In genomic region chrX:48937065-48937907, GRCh38 we compare ENCODE assay signal across 1 cellular context.
TF ChIP-seq lines count a peak whose summit lies in the region.

No MANE protein-coding gene starts in this region.

TF ChIP-seq in K562, 482 proteins besides CTCF, POLR2A, EP300 and RAD21 (continued from another document and continues in another):
- TF ChIP-seq ZNF609 (CRISPR knock-in tag; IDR thresholded peaks at IDR 0.05; ENCODE audit: borderline replicate concordance): no peak
- no peak for TF ChIP-seq PTTG1 (tag; IDR thresholded peaks at IDR 0.05; ENCODE audit: low read depth)
- TF ChIP-seq AFF4 (CRISPR knock-in tag; IDR thresholded peaks at IDR 0.05): peak; percentile 46
- TF ChIP-seq PHF20 (IDR thresholded peaks at IDR 0.05; ENCODE audit: partially characterized antibody): no peak
- no peak for TF ChIP-seq ELK3 (CRISPR knock-in tag; IDR thresholded peaks at IDR 0.05)
- no peak for TF ChIP-seq MCM7 (IDR thresholded peaks at IDR 0.05)
- no peak for TF ChIP-seq ZNF174 (CRISPR knock-in tag; IDR thresholded peaks at IDR 0.05)
- no peak for TF ChIP-seq AFF1 (IDR thresholded peaks at IDR 0.05; ENCODE audit: low read depth in 1 of 2, partially characterized antibody in 2 of 2)
- TF ChIP-seq PHF8 (IDR thresholded peaks at IDR 0.05; ENCODE audit: borderline replicate concordance, low read length): no peak
- peak; percentile 95 for TF ChIP-seq FOXK2 (conservative IDR thresholded peaks at IDR 0.05 in 1 of 2, IDR thresholded peaks at IDR 0.05 in 1 of 2; ENCODE audit: low read depth in 2 of 2)
- no peak; the same call in 1 of the 2 replicates for TF ChIP-seq MGA (IDR thresholded peaks at IDR 0.05)
- TF ChIP-seq NFATC3 (IDR thresholded peaks at IDR 0.05): no peak
- no peak for TF ChIP-seq HNRNPL (IDR thresholded peaks at IDR 0.05; ENCODE audit: low read depth, low read length)
- TF ChIP-seq KDM5B (IDR thresholded peaks at IDR 0.05; ENCODE audit: insufficient replicate concordance, low read depth, low read length): no peak
- TF ChIP-seq RBM39 (optimal IDR thresholded peaks at IDR 0.05; ENCODE audit: low read depth, low read length): no peak
- peak; percentile 83; the same call in 1 of the 2 replicates for TF ChIP-seq ZNF766 (CRISPR knock-in tag; conservative IDR thresholded peaks at IDR 0.05)
- no peak for TF ChIP-seq HDAC6 (IDR thresholded peaks at IDR 0.05; ENCODE audit: low read depth, low read length)
- TF ChIP-seq ZNF740 (CRISPR knock-in tag; IDR thresholded peaks at IDR 0.05): no peak
- no peak for TF ChIP-seq ZNF740 (tag; IDR thresholded peaks at IDR 0.05)
- no peak for TF ChIP-seq SAP30 (IDR thresholded peaks at IDR 0.05; ENCODE audit: borderline replicate concordance, insufficient read depth, low read depth, low read length, poor library complexity, severe bottlenecking)
- TF ChIP-seq RBM34 (IDR thresholded peaks at IDR 0.05; ENCODE audit: borderline replicate concordance, insufficient read depth, low read length): no peak
- peak; percentile 98 for TF ChIP-seq RUNX1 (IDR thresholded peaks at IDR 0.05; ENCODE audit: low read depth)
- TF ChIP-seq CREB3L1 (IDR thresholded peaks at IDR 0.05; ENCODE audit: borderline replicate concordance, low read depth): no peak
